Comparison of ENCODE assay signal across 2 cellular contexts in genomic region chr11:799641-800316, GRCh38.
A peak's percentile ranks its signal among the peaks of the same experiment; 100 is the strongest.
TF ChIP-seq lines count a peak whose summit lies in the region.

No MANE protein-coding gene starts in this region.

TF ChIP-seq in HEK293, 187 proteins besides CTCF, POLR2A, EP300 and RAD21:
- TF ChIP-seq ZSCAN5A (tag by site-specific recombination; IDR thresholded peaks at IDR 0.05), result no peak
- 0 out of 2 replicates have a peak, but pooled peaks have one; percentile 15 for TF ChIP-seq HIC1 (tag by site-specific recombination; IDR thresholded peaks at IDR 0.05)
- TF ChIP-seq KLF8 (tag by site-specific recombination; IDR thresholded peaks at IDR 0.05), result 0 out of 2 replicates have a peak, but pooled peaks have one; percentile 23

TF ChIP-seq in GM12878, 131 proteins besides CTCF, POLR2A, EP300 and RAD21:
- TF ChIP-seq KAT2A (conservative IDR thresholded peaks at IDR 0.05; ENCODE audit: control insufficient read depth, low read depth, low read length), result no peak
- TF ChIP-seq TCF7 (IDR thresholded peaks at IDR 0.05; ENCODE audit: borderline replicate concordance), result no peak
- no peak for TF ChIP-seq JUND (IDR thresholded peaks at IDR 0.05; ENCODE audit: low read depth, low read length)
- no peak for TF ChIP-seq ZSCAN29 (IDR thresholded peaks at IDR 0.05)
- TF ChIP-seq, protein P1, sequence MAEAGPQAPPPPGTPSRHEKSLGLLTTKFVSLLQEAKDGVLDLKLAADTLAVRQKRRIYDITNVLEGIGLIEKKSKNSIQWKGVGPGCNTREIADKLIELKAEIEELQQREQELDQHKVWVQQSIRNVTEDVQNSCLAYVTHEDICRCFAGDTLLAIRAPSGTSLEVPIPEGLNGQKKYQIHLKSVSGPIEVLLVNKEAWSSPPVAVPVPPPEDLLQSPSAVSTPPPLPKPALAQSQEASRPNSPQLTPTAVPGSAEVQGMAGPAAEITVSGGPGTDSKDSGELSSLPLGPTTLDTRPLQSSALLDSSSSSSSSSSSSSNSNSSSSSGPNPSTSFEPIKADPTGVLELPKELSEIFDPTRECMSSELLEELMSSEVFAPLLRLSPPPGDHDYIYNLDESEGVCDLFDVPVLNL (IDR thresholded peaks at IDR 0.05; ENCODE audit: low read depth, low read length), result no peak
- TF ChIP-seq, protein P2, sequence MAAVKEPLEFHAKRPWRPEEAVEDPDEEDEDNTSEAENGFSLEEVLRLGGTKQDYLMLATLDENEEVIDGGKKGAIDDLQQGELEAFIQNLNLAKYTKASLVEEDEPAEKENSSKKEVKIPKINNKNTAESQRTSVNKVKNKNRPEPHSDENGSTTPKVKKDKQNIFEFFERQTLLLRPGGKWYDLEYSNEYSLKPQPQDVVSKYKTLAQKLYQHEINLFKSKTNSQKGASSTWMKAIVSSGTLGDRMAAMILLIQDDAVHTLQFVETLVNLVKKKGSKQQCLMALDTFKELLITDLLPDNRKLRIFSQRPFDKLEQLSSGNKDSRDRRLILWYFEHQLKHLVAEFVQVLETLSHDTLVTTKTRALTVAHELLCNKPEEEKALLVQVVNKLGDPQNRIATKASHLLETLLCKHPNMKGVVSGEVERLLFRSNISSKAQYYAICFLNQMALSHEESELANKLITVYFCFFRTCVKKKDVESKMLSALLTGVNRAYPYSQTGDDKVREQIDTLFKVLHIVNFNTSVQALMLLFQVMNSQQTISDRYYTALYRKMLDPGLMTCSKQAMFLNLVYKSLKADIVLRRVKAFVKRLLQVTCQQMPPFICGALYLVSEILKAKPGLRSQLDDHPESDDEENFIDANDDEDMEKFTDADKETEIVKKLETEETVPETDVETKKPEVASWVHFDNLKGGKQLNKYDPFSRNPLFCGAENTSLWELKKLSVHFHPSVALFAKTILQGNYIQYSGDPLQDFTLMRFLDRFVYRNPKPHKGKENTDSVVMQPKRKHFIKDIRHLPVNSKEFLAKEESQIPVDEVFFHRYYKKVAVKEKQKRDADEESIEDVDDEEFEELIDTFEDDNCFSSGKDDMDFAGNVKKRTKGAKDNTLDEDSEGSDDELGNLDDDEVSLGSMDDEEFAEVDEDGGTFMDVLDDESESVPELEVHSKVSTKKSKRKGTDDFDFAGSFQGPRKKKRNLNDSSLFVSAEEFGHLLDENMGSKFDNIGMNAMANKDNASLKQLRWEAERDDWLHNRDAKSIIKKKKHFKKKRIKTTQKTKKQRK (IDR thresholded peaks at IDR 0.05; ENCODE audit: low read depth, low read length), result no peak
- TF ChIP-seq DPF2 (IDR thresholded peaks at IDR 0.05), result no peak
- TF ChIP-seq CUX1 (IDR thresholded peaks at IDR 0.05; ENCODE audit: insufficient replicate concordance, low read depth, low read length), result no peak
- no peak for TF ChIP-seq ZBTB33 (IDR thresholded peaks at IDR 0.05)
- TF ChIP-seq NR2F1 (conservative IDR thresholded peaks at IDR 0.05), result no peak
- no peak for TF ChIP-seq STAT3 (IDR thresholded peaks at IDR 0.05; ENCODE audit: low read depth, low read length)
- no peak for TF ChIP-seq FOXM1 (IDR thresholded peaks at IDR 0.05; ENCODE audit: low read depth, low read length)
- no peak for TF ChIP-seq YY1 (IDR thresholded peaks at IDR 0.05; ENCODE audit: low read depth, low read length)
- TF ChIP-seq ETV6 (conservative IDR thresholded peaks at IDR 0.05 in 1 of 2, IDR thresholded peaks at IDR 0.05 in 1 of 2; ENCODE audit: borderline replicate concordance in 1 of 2, low read depth in 1 of 2), result no peak
- no peak for TF ChIP-seq USF2 (IDR thresholded peaks at IDR 0.05; ENCODE audit: borderline replicate concordance, low read depth, low read length)
